ENCODE assay signal across 8 cellular contexts in genomic region chr20:13119583-13119982, GRCh38.
DNase-seq lines count a peak whose midpoint lies in the region; ATAC-seq, FAIRE-seq and TF ChIP-seq lines count a peak whose summit lies in the region.

No MANE protein-coding gene starts in this region.

- H3K27ac ChIP-seq in HL-60 (replicated peaks) (no peak overlapping the region), pancreas (no peak overlapping the region)

- no peaks in the 10 kb centered on the region for H3K4me1 ChIP-seq in pancreas

- no peaks in the 10 kb centered on the region for H3K9me3 ChIP-seq in pancreas

- ATAC-seq in GM19438 (IDR thresholded peaks at IDR 0.05; ENCODE audit: low read depth, unreplicated experiment) (peak; percentile 76), pancreas (peak; percentile 91 to 95 (median 93)), HG02588 (IDR thresholded peaks at IDR 0.05; ENCODE audit: unreplicated experiment) (no peak)

- H3K4me3 ChIP-seq in HL-60 (replicated peaks; ENCODE audit: insufficient read depth, low read length) = no peak overlapping the region
- H3K4me3 ChIP-seq in pancreas = no peak overlapping the region

- 19 to 20% methylated on average over 6 of the region's 6 CpGs for WGBS in pancreas, 2 donors

- intact Hi-C loops in pancreas (cut with DNase I) = loop anchor here in 1 of 3 donors (10.0 kb wide), 1 partner anchor 425 kb away; no protein-coding TSS in a partner anchor

- H3K27me3 ChIP-seq in HL-60 (ENCODE audit: insufficient read depth, poor library complexity, severe bottlenecking) (peaks cover 2% of the 10 kb centered on the region), pancreas (no peaks in the 10 kb centered on the region)

- TF ChIP-seq CTCF in HL-60 (IDR thresholded peaks at IDR 0.05; ENCODE audit: insufficient read depth, low read length) (peak; percentile 48), pancreas (IDR thresholded peaks at IDR 0.05) (peak; percentile 60 to 79 (median 74))

- no peaks in the 10 kb centered on the region for H3K36me3 ChIP-seq in pancreas

- peak; percentile 66 for DNase-seq in D341Med (ENCODE audit: low spot score)
- peak in 1 of 2 experiments; percentile 40 for DNase-seq in HL-60 (ENCODE audit: low read depth in 1 of 2, low spot score in 1 of 2)
- peak; percentile 27 for DNase-seq in NOMO-1 treated with DMSO at 0.1 percent for 48 hours (lab: John Stamatoyannopoulos, UW; ENCODE audit: unreplicated experiment)
- DNase-seq in activated T-helper 1 cell treated with Interleukin-2 at 50 U/mL for 16 hours (ENCODE audit: low read depth) = peak; percentile 4
- DNase-seq in globus pallidus (ENCODE audit: low spot score) = peak; percentile 58
- DNase-seq in pancreas = peak in 2 of 6 donors; percentile 14 to 54

- peak; percentile 53 for FAIRE-seq in pancreas (lab: Jason Lieb, UNC)
